1 cellular context compared by ENCODE assay signal in the genomic region with DNA sequence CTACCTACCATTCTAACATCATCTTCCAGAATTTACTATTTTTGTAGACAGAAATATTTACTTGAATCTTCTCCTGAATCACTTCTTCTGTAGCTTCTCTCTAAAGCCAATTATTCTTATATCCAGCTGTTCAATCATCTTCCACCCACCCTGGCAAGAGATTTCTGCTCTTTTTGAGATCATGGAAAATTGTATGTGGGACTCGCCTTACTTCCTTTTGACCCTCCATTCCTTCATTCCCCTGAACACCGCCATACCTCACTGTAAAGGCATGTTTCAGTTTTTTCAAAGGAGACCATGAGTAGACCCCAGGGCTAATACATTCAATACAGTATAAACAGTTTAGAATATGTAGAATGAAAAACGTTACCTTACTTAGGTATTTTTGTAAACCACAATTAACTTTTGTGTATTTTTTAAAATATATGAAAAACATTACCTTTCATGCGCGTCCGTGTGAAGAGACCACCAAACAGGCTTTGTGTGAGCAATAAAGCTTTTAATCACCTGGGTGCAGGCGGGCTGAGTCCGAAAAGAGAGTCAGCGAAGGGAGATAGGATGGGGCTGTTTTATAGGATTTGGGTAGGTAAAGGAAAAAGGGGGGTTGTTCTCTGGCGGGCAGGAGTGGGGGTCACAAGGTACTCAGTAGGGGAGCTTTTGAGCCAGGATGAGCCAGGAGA.
TF ChIP-seq lines count a peak whose summit lies in the region.

No MANE protein-coding gene starts in this region.

TF ChIP-seq in H1, 55 proteins besides CTCF, POLR2A, EP300 and RAD21:
- TF ChIP-seq TAF7 (optimal IDR thresholded peaks at IDR 0.05; ENCODE audit: borderline replicate concordance, low read depth, low read length) (peak; percentile 62), NRF1 (IDR thresholded peaks at IDR 0.05; ENCODE audit: low read depth, low read length) (0 out of 2 replicates have a peak, but pooled peaks have one; percentile 13), POLR2AphosphoS5 (IDR thresholded peaks at IDR 0.05; ENCODE audit: low read depth, low read length) (peak; percentile 81), TAF1 (IDR thresholded peaks at IDR 0.05; ENCODE audit: low read depth, low read length) (peak; percentile 83), GTF2F1 (IDR thresholded peaks at IDR 0.05; ENCODE audit: borderline replicate concordance, low read depth, low read length) (peak; percentile 75), TBP (IDR thresholded peaks at IDR 0.05; ENCODE audit: low read depth, low read length) (peak; percentile 79)
